ENCODE assay signal across 28 cellular contexts in the genomic region with DNA sequence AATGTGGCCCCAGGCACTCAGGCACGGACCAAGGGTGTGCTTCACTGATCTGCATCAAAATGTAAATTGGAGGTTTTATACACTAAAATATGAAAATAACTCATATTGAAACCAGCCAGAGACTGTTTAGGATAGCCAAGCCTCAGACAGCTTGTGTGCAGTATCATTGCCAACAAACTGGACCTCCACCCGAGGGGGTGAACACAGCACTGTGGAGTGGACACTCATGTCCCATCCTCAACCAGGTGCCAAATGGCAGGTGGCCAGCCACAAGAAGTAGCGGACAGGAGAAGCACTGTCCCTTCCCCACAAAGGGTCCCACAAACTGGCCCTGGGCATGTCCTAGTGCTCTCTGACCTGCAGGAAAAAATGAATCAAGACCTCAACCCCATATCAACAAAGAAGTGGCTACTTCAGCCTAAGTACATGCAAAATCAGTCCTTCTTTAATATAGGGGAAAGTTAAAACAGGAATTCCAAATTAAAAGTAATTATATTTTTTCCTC. TPM values are rescaled to one million over a fixed set of nuclear protein-coding genes. Genes with fewer than 3 reads are reported as not detected.
"Had no signal": no experiment of that assay in that cellular context is flagged by ENCODE, and none has a peak within 500 bp of the region (broad histone marks: within the 10 kb centered on the region; RNA-seq: fewer than 3 reads in every experiment).

No MANE protein-coding gene starts in this region.

- H3K27ac ChIP-seq: adrenal gland, ascending aorta, body of pancreas, Peyer's patch, RWPE1, SJCRH30, VCaP had no signal

- H3K9me3 ChIP-seq: adrenal gland, ascending aorta, body of pancreas, Peyer's patch, SJCRH30, SK-N-SH had no signal

- ATAC-seq: activated CD4-positive, alpha-beta T cell treated with anti-CD3 and anti-CD28 coated beads for 36 hours; activated CD8-positive, alpha-beta T cell treated with anti-CD3 and anti-CD28 coated beads for 36 hours; activated T-cell treated with anti-CD3 and anti-CD28 coated beads, Interleukin-2, amount 50 U/mL, for 72 hours; body of pancreas had no signal

- H3K4me1 ChIP-seq: adrenal gland, ascending aorta, Peyer's patch, SJCRH30 had no signal

- H3K27me3 ChIP-seq: adrenal gland, ascending aorta, body of pancreas, Peyer's patch had no signal

- H3K4me2 ChIP-seq: SK-N-SH had no signal

- H3K9ac ChIP-seq: SK-N-SH had no signal

- DNase-seq: activated CD4-positive, alpha-beta T cell treated with anti-CD3 and anti-CD28 coated beads for 36 hours; activated CD8-positive, alpha-beta memory T cell treated with anti-CD3 and anti-CD28 coated beads, Interleukin-2, amount 50 U/mL, for 4 hours; activated CD8-positive, alpha-beta T cell treated with anti-CD3 and anti-CD28 coated beads for 36 hours; activated gamma-delta T cell treated with Interleukin-2 at 50 U/mL for 16 hours; activated naive CD4-positive, alpha-beta T cell treated with anti-CD3 and anti-CD28 coated beads, Interleukin-2, amount 50 U/mL, for 16 hours; activated naive CD8-positive, alpha-beta T cell treated with anti-CD3 and anti-CD28 coated beads, Interleukin-2, amount 10 ng/mL, durations not matched to agents 7 days and 5 days; activated T-cell treated with anti-CD3 and anti-CD28 coated beads, Interleukin-2, amount 50 U/mL, for 72 hours; body of pancreas; central memory CD4-positive, alpha-beta T cell; KG1; NCI-H1092; NCI-H1417; NCI-H1694; NCI-H2029; NCI-H2107; NCI-H2171 treated with DMSO at 0.1 percent for 48 hours; NCI-H226; NK-92 treated with Interleukin-12 subunit alpha and Interleukin-12 subunit beta, amount 100 ng/mL, for 24 hours; Peyer's patch; Right ventricle myocardium superior; SJCRH30; SK-N-SH; T-helper 1 cell had no signal

- H3K36me3 ChIP-seq: adrenal gland, ascending aorta, Peyer's patch, SJCRH30 had no signal

- H3K4me3 ChIP-seq: adrenal gland, ascending aorta, body of pancreas, Peyer's patch, SJCRH30 had no signal

RNA-seq across cellular contexts. Expression of gene ROR2, which starts 29.1 kb away (rescaled TPM):
- total RNA-seq: activated CD4-positive, alpha-beta T cell treated with anti-CD3 and anti-CD28 coated beads for 36 hours; activated CD8-positive, alpha-beta T cell treated with anti-CD3 and anti-CD28 coated beads for 36 hours; activated T-helper 2 cell treated with anti-CD3 and anti-CD28 coated beads, Interferon-gamma antibody, Interleukin-2, Interleukin-4, amounts not matched to agents 10 μg/mL and 5 μg/mL and 100 μg/mL, durations not matched to agents 14 hours and 24 hours and 36 hours; SJCRH30 had no signal
